1 cellular context compared by ENCODE assay signal in genomic region chr1:186682721-186683120, GRCh38.
TF ChIP-seq lines count a peak whose summit lies in the region.

No MANE protein-coding gene starts in this region.

TF ChIP-seq in IMR-90, 13 proteins besides CTCF, POLR2A, EP300 and RAD21:
- peak; percentile 42; the same call in 1 of the 2 replicates for TF ChIP-seq SMC3 (IDR thresholded peaks at IDR 0.05; ENCODE audit: low read depth, low read length)
- no peak for TF ChIP-seq USF2 (IDR thresholded peaks at IDR 0.05; ENCODE audit: low read depth, low read length)
TF ChIP-seq in IMR-90: peak in this region for 1.
